ENCODE assay signal across 9 cellular contexts in genomic region chr7:50092579-50093411, GRCh38. TPM values are rescaled to one million over a fixed set of nuclear protein-coding genes. Genes with fewer than 3 reads are reported as not detected.
DNase-seq lines count a peak whose midpoint lies in the region; ATAC-seq and TF ChIP-seq lines count a peak whose summit lies in the region.
"Had no signal": no experiment of that assay in that cellular context is flagged by ENCODE, and none has a peak within 500 bp of the region (broad histone marks: within the 10 kb centered on the region; RNA-seq: fewer than 3 reads in every experiment).

ZPBP (minus strand) TSS chr7:50093246; CDS start chr7:50093194, 52 bp downstream.

- TF ChIP-seq POLR2A in esophagus squamous epithelium (IDR thresholded peaks at IDR 0.05), result no peak

- WGBS in esophagus squamous epithelium, 2 donors, result 4 to 14% methylated on average over 14 to 15 of the region's 51 CpGs
- WGBS in thymus, result 14% methylated on average over 51 of the region's 51 CpGs

- peak; percentile 11 for TF ChIP-seq EP300 in neural cell (conservative IDR thresholded peaks at IDR 0.05; ENCODE audit: poor library complexity, severe bottlenecking)

- no peaks in the 10 kb centered on the region for H3K9me2 ChIP-seq in neural cell (ENCODE audit: insufficient read depth, low read length)

- H3K27ac ChIP-seq in C4-2B (no peak within 1 kb of the TSS), esophagus squamous epithelium (no peak within 1 kb of the TSS), neural cell (ENCODE audit: low read length) (no peak within 1 kb of the TSS), thymus (ENCODE audit: low read depth) (peak within 1 kb of the TSS; percentile 49)
- H3K27ac ChIP-seq: SJSA1 had no signal

- H4K20me1 ChIP-seq in neural cell (ENCODE audit: insufficient read depth), result no peaks in the 10 kb centered on the region

- peaks cover 0 to 9% (median 4%) of the 10 kb centered on the region in 3 donors for H3K4me1 ChIP-seq in esophagus squamous epithelium
- H3K4me1 ChIP-seq in thymus (ENCODE audit: control insufficient read depth, insufficient read depth, low read length), result peaks cover 4% of the 10 kb centered on the region
- H3K4me1 ChIP-seq: SJSA1 had no signal

- intact Hi-C loops in esophagus squamous epithelium (cut with DNase I), result no loop called here

- no peak within 1 kb of the TSS for H3K4me2 ChIP-seq in neural cell (ENCODE audit: low read length)

- DNase-seq in GM19238 (ENCODE audit: insufficient read length, low spot score), result peak; percentile 11
- peak; percentile 57 for DNase-seq in NCI-H748 (lab: John Stamatoyannopoulos, UW; ENCODE audit: unreplicated experiment)
- DNase-seq in activated T-cell treated with anti-CD3 and anti-CD28 coated beads for 1 hour (ENCODE audit: low read depth), result peak; percentile 29
- no peak for DNase-seq in esophagus squamous epithelium (lab: John Stamatoyannopoulos, UW)

- TF ChIP-seq RAD21 in neural cell (conservative IDR thresholded peaks at IDR 0.05), result peak; percentile 92

- no peaks in the 10 kb centered on the region for H3K36me3 ChIP-seq in esophagus squamous epithelium
- no peaks in the 10 kb centered on the region for H3K36me3 ChIP-seq in neural cell (ENCODE audit: insufficient read depth, low read length)
- H3K36me3 ChIP-seq in thymus (ENCODE audit: control insufficient read depth, insufficient read depth), result no peaks in the 10 kb centered on the region
- H3K36me3 ChIP-seq: SJSA1 had no signal

- H3K9ac ChIP-seq in neural cell (ENCODE audit: low read length), result no peak within 1 kb of the TSS

- H3K27me3 ChIP-seq in esophagus squamous epithelium (peaks cover 0 to 6% (median 0%) of the 10 kb centered on the region in 4 donors), neural cell (ENCODE audit: insufficient read depth, low read depth, low read length) (no peaks in the 10 kb centered on the region), thymus (ENCODE audit: control insufficient read depth, insufficient read depth) (no peaks in the 10 kb centered on the region)
- H3K27me3 ChIP-seq: SJSA1 had no signal

- no peak within 1 kb of the TSS for H2AFZ ChIP-seq in neural cell (ENCODE audit: low read depth, low read length)

- no peaks in the 10 kb centered on the region for H3F3A ChIP-seq in neural cell (ENCODE audit: insufficient read depth, low read length, poor library complexity, severe bottlenecking)

- H3K9me3 ChIP-seq in esophagus squamous epithelium, result no peaks in the 10 kb centered on the region
- H3K9me3 ChIP-seq in neural cell (ENCODE audit: low read length), result no peaks in the 10 kb centered on the region
- H3K9me3 ChIP-seq in thymus (ENCODE audit: control insufficient read depth), result no peaks in the 10 kb centered on the region
- H3K9me3 ChIP-seq: SJSA1 had no signal

- H3K4me3 ChIP-seq in esophagus squamous epithelium (peak within 1 kb of the TSS; percentile 32 to 64 (median 42)), neural cell (ENCODE audit: low read length) (no peak within 1 kb of the TSS), thymus (ENCODE audit: low read length) (peak within 1 kb of the TSS; percentile 62)
- H3K4me3 ChIP-seq: SJSA1 had no signal

- ATAC-seq in HG03280 (IDR thresholded peaks at IDR 0.05; ENCODE audit: unreplicated experiment), result peak; percentile 83

- H3K79me2 ChIP-seq in neural cell (replicated peaks; ENCODE audit: insufficient read depth, low read length), result no peaks in the 10 kb centered on the region

- TF ChIP-seq CTCF in C4-2B (conservative IDR thresholded peaks at IDR 0.05) (peak; percentile 88), esophagus squamous epithelium (IDR thresholded peaks at IDR 0.05) (peak; percentile 39 to 78 (median 68)), neural cell (IDR thresholded peaks at IDR 0.05; ENCODE audit: poor library complexity, severe bottlenecking) (peak; percentile 91)

TF ChIP-seq in neural cell, 6 proteins besides CTCF, POLR2A, EP300 and RAD21:
- TF ChIP-seq POLR2AphosphoS5 (IDR thresholded peaks at IDR 0.05) (no peak), MXI1 (conservative IDR thresholded peaks at IDR 0.05; ENCODE audit: poor library complexity, severe bottlenecking) (peak; percentile 19), REST (IDR thresholded peaks at IDR 0.05; ENCODE audit: borderline replicate concordance) (no peak), SMC3 (conservative IDR thresholded peaks at IDR 0.05; ENCODE audit: poor library complexity) (peak; percentile 86)

RNA-seq across cellular contexts. Expression of gene ZPBP, which starts in this region (rescaled TPM):
- total RNA-seq in esophagus squamous epithelium, result not detected
- polyA plus RNA-seq in neural cell, result not detected in 2 replicates
- not detected in 2 replicates for polyA minus RNA-seq in neural cell
- 0.05 TPM for polyA plus RNA-seq in thymus
- total RNA-seq: SJSA1 had no signal
